In the genomic region with DNA sequence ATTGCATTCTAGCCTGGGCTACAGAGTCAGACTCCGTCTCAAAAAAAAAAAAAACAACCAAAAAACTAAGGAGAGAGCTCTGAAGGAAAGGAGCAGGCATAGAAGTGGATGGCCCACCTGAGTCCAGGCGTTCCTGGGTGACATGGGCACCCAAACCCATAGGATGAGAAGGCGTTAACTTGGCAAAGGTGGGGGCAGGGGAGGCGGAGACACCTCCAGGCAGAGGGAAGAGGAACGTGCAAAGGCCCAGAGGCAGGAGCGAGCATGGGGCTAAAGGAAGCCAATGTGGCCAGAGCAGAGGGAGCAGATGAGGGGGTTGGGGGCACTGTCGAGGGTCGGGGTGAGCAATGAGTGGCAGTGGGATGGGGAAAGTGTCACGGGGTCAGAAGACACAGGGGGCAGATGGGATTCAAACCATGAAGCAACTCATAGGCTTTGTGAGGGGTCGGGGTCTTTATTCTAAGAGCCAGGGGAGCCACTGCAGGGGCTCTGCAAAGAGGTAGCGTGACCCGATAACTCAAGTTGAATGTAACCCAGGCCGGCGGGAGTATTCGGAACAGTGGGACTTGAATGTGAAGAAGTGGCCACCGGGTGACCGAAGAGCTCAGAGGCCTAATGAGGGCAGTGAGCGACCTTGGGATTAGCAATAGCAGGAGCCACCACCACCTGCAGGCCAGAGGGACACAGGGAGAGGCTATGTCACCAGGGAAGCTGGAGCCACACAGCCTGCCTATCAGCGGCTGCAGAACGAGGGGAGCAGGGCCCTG, we compare ENCODE assay signal across 33 cellular contexts. TPM values are rescaled to one million over a fixed set of nuclear protein-coding genes. Genes with fewer than 3 reads are reported as not detected.
"Had no signal": no experiment of that assay in that cellular context is flagged by ENCODE, and none has a peak within 500 bp of the region (broad histone marks: within the 10 kb centered on the region; RNA-seq: fewer than 3 reads in every experiment).

No MANE protein-coding gene starts in this region.

- H3K9me3 ChIP-seq: ascending aorta, body of pancreas, SJSA1 had no signal

- H3K27ac ChIP-seq: ascending aorta, body of pancreas, SJSA1 had no signal

- H3K36me3 Mint-ChIP-seq: activated naive CD4-positive, alpha-beta T cell treated with anti-CD3 and anti-CD28 coated beads, Interleukin-2, amount 50 U/mL, for 72 hours had no signal

- DNase-seq: activated CD4-positive, alpha-beta T cell treated with anti-CD3 and anti-CD28 coated beads for 36 hours; activated CD4-positive, alpha-beta T cell treated with anti-CD3 and anti-CD28 coated beads, Interleukin-2, amount 50 U/mL, for 1 hour; activated CD4-positive, CD25-positive, alpha-beta regulatory T cell; activated CD8-positive, alpha-beta memory T cell treated with anti-CD3 and anti-CD28 coated beads, Interleukin-2, amount 50 U/mL, for 48 hours; activated CD8-positive, alpha-beta T cell treated with anti-CD3 and anti-CD28 coated beads for 36 hours; activated effector memory CD4-positive, alpha-beta T cell treated with anti-CD3 and anti-CD28 coated beads, Interleukin-2, amount 50 U/mL, for 16 hours; activated naive CD4-positive, alpha-beta T cell treated with Interleukin-2 at 50 U/mL for 16 hours; activated naive CD8-positive, alpha-beta T cell treated with anti-CD3 and anti-CD28 coated beads, Interleukin-2, amount 50 U/mL, for 24 hours; activated T-cell treated with anti-CD3 and anti-CD28 coated beads, Interleukin-2, amount 50 U/mL, for 24 hours; amniotic stem cell; body of pancreas; KG1; NCI-H1048; NCI-H146; NCI-H1930; NCI-H2171 treated with DMSO at 0.1 percent for 48 hours; NCI-H226; NCI-H526; NCI-H82; RPMI8226; SHP77; T-helper 9 cell had no signal

- H3K27me3 ChIP-seq: ascending aorta, body of pancreas had no signal

- H3K36me3 ChIP-seq: SJSA1 had no signal

- H3K27me3 Mint-ChIP-seq: activated CD4-positive, alpha-beta T cell treated with anti-CD3 and anti-CD28 coated beads for 36 hours; activated CD8-positive, alpha-beta T cell treated with anti-CD3 and anti-CD28 coated beads for 36 hours; activated naive CD8-positive, alpha-beta T cell treated with anti-CD3 and anti-CD28 coated beads, Interleukin-2, amount 50 U/mL, for 24 hours; activated T-cell treated with anti-CD3 and anti-CD28 coated beads, Interleukin-2, amount 50 U/mL, for 24 hours; central memory CD8-positive, alpha-beta T cell; IgD-negative memory B cell had no signal

- H3K4me1 Mint-ChIP-seq: activated CD4-positive, alpha-beta T cell treated with anti-CD3 and anti-CD28 coated beads for 36 hours; activated naive CD8-positive, alpha-beta T cell treated with anti-CD3 and anti-CD28 coated beads, Interleukin-2, amount 50 U/mL, for 24 hours; central memory CD8-positive, alpha-beta T cell; IgD-negative memory B cell had no signal

- H3K4me3 ChIP-seq: ascending aorta, body of pancreas, SJSA1 had no signal

- H3K4me1 ChIP-seq: ascending aorta, body of pancreas, SJSA1 had no signal

- H3K27ac Mint-ChIP-seq: activated CD4-positive, alpha-beta T cell treated with anti-CD3 and anti-CD28 coated beads for 36 hours; activated CD8-positive, alpha-beta T cell treated with anti-CD3 and anti-CD28 coated beads for 36 hours; activated naive CD8-positive, alpha-beta T cell treated with anti-CD3 and anti-CD28 coated beads, Interleukin-2, amount 50 U/mL, for 24 hours; activated T-cell treated with anti-CD3 and anti-CD28 coated beads, Interleukin-2, amount 50 U/mL, for 24 hours; IgD-negative memory B cell had no signal

- ATAC-seq: activated CD4-positive, alpha-beta T cell treated with anti-CD3 and anti-CD28 coated beads for 36 hours; activated CD8-positive, alpha-beta T cell treated with anti-CD3 and anti-CD28 coated beads for 36 hours; activated naive CD4-positive, alpha-beta T cell treated with anti-CD3 and anti-CD28 coated beads, Interleukin-2, amount 50 U/mL, for 72 hours; activated naive CD8-positive, alpha-beta T cell treated with anti-CD3 and anti-CD28 coated beads, Interleukin-2, amount 50 U/mL, for 24 hours; body of pancreas; SK-N-SH treated with all-trans-retinoic acid at 6 μM for 48 hours had no signal

- H3K4me3 Mint-ChIP-seq: activated CD4-positive, alpha-beta T cell treated with anti-CD3 and anti-CD28 coated beads for 36 hours; activated CD8-positive, alpha-beta T cell treated with anti-CD3 and anti-CD28 coated beads for 36 hours; activated naive CD8-positive, alpha-beta T cell treated with anti-CD3 and anti-CD28 coated beads, Interleukin-2, amount 50 U/mL, for 24 hours; activated T-cell treated with anti-CD3 and anti-CD28 coated beads, Interleukin-2, amount 50 U/mL, for 24 hours; central memory CD8-positive, alpha-beta T cell; IgD-negative memory B cell; T-helper 1 cell treated with Interleukin-12 subunit alpha and Interleukin-12 subunit beta and Interleukin-4 antibody, amounts not matched to agents 30 μg/mL and 1 μg/mL, for 36 hours had no signal

RNA-seq across cellular contexts. Expression of gene DNAI2, which starts 48.9 kb away (rescaled TPM):
- total RNA-seq: ascending aorta, body of pancreas, LHCN-M2, M059J, NCI-H460, OCI-LY7, SJSA1 had no signal
- polyA plus RNA-seq: IgD-negative memory B cell had no signal
